In the genomic region with DNA sequence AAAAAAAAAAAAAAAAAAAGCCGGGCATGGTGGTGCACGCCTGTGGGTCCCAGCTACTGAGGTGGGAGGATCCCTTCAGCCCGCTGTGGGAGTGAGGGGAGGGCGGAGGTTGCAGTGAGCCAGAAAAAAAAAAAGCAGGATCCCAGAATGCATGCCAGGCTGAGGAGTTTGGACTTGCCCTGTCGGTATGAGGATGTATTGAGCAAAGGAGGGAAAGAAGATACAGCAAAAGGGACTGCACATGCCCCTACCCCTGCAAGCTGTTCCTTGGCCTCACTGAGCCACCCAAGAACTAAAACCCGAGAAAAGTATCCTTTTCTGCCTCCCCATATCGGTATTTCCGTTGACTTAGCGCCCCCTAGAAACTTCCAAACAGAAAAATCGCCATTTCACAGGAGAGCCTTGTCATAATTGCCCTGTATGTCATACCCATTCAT, we compare ENCODE assay signal across 1 cellular context.
TF ChIP-seq lines count a peak whose summit lies in the region.

No MANE protein-coding gene starts in this region.

TF ChIP-seq in HepG2, 621 proteins besides CTCF, POLR2A, EP300 and RAD21:
- TF ChIP-seq GABPA (IDR thresholded peaks at IDR 0.05; ENCODE audit: low read depth, low read length) (no peak), GABPA (CRISPR knock-in tag; IDR thresholded peaks at IDR 0.05; ENCODE audit: low read depth) (0 out of 2 replicates have a peak, but pooled peaks have one; percentile 21), STAG1 (CRISPR knock-in tag; IDR thresholded peaks at IDR 0.05) (peak; percentile 35; the same call in 1 of the 2 replicates), SRF (IDR thresholded peaks at IDR 0.05; ENCODE audit: low read depth, low read length) (0 out of 2 replicates have a peak, but pooled peaks have one; percentile 45), ZNF709 (CRISPR knock-in tag; IDR thresholded peaks at IDR 0.05) (no peak), ZNF749 (CRISPR knock-in tag; IDR thresholded peaks at IDR 0.05; ENCODE audit: borderline replicate concordance) (no peak), ZSCAN29 (CRISPR knock-in tag; conservative IDR thresholded peaks at IDR 0.05) (no peak)
TF ChIP-seq in HepG2: peak in this region for 3.
